In genomic region chr3:2595486-2595885, GRCh38 we compare ENCODE assay signal across 19 cellular contexts.
DNase-seq lines count a peak whose midpoint lies in the region; ATAC-seq, FAIRE-seq and TF ChIP-seq lines count a peak whose summit lies in the region.
"Had no signal": no experiment of that assay in that cellular context is flagged by ENCODE, and none has a peak within 500 bp of the region (broad histone marks: within the 10 kb centered on the region; RNA-seq: fewer than 3 reads in every experiment).

No MANE protein-coding gene starts in this region.

- no peak overlapping the region for H4K8ac ChIP-seq in H9 (replicated peaks; ENCODE audit: insufficient read length, low read depth, low read length)

- TF ChIP-seq EP300 in GM12878 (IDR thresholded peaks at IDR 0.05; ENCODE audit: borderline replicate concordance in 1 of 2, control insufficient read depth in 1 of 2, low read depth in 2 of 2, low read length in 2 of 2) = no peak

- no peak overlapping the region for H3K14ac ChIP-seq in H9 (ENCODE audit: insufficient read depth, low read length)

- H4K20me1 ChIP-seq in H9 (ENCODE audit: control insufficient read depth, insufficient read depth, insufficient read length) (no peaks in the 10 kb centered on the region), GM12878 (ENCODE audit: control insufficient read depth, insufficient read depth) (no peaks in the 10 kb centered on the region), neural progenitor cell (ENCODE audit: low read depth) (no peaks in the 10 kb centered on the region)

- H3K4me2 ChIP-seq in H9 (ENCODE audit: insufficient read depth, insufficient read length, low read length) (no peak overlapping the region), GM12878 (ENCODE audit: control insufficient read depth, insufficient read depth) (no peak overlapping the region), neural progenitor cell (no peak overlapping the region)
- H3K4me2 ChIP-seq: A549 had no signal

- BruUV-seq in GM12878 (replicated peaks; lab: Mats Ljungman, UMichigan) = no TSS peak

- H2BK20ac ChIP-seq in H9 (ENCODE audit: low read depth, low read length, poor library complexity, severe bottlenecking) = no peak overlapping the region

- H2BK12ac ChIP-seq in H9 (ENCODE audit: insufficient read length, low read depth, low read length) = no peak overlapping the region

- in situ Hi-C loops in GM12878 (cut with MboI) = no loop called here

- H3K4me1 ChIP-seq in H9 (ENCODE audit: insufficient read depth, low read length) = no peaks in the 10 kb centered on the region
- H3K4me1 ChIP-seq in GM12878 (ENCODE audit: control insufficient read depth, insufficient read depth, low read length) = no peaks in the 10 kb centered on the region
- no peaks in the 10 kb centered on the region for H3K4me1 ChIP-seq in neural progenitor cell
- H3K4me1 ChIP-seq: A549 had no signal

- WGBS in H9 (ENCODE audit: extremely low coverage, insufficient read length, low lambda C conversion rate) = no CpG with 5 or more reads among the region's 4 CpGs
- WGBS in GM12878 (ENCODE audit: insufficient coverage, insufficient replicate concordance, low lambda C conversion rate, missing lambda C conversion rate) = 11% methylated on average over 4 of the region's 4 CpGs

- FAIRE-seq in GM12878 (lab: Jason Lieb, UNC) = no peak
- FAIRE-seq: A549, D721Med, K562 had no signal

- CTCF ChIA-PET in GM12878 (lab: Yijun Ruan, JAX) = no interaction called here
- CTCF ChIA-PET in activated CD4-positive, alpha-beta memory T cell treated with anti-CD3 and anti-CD28 coated beads for 36 hours (lab: Charles Lee) = no interaction called here

- TF ChIP-seq POLR2A in GM12878 (IDR thresholded peaks at IDR 0.05; ENCODE audit: low read depth, low read length) = no peak

- DNase-seq in ELF-1 (ENCODE audit: low read depth, low spot score) = peak; percentile 1
- DNase-seq in H9 = peak; percentile 34
- DNase-seq in GM12878 (ENCODE audit: low read depth, low spot score) = no peak
- DNase-seq in neural progenitor cell (ENCODE audit: low spot score) = peak; percentile 41
- DNase-seq in GM19240 (ENCODE audit: insufficient read length, low spot score) = no peak
- no peak for DNase-seq in activated CD4-positive, alpha-beta memory T cell treated with anti-CD3 and anti-CD28 coated beads for 36 hours
- DNase-seq in naive thymus-derived CD8-positive, alpha-beta T cell = no peak
- DNase-seq: CD8-positive, alpha-beta T cell; COR-L47; DMS153; DMS79 treated with DMSO at 0.1 percent for 48 hours; EL; GDM1; GOT3 had no signal

- no peaks in the 10 kb centered on the region for H3K79me1 ChIP-seq in H9 (ENCODE audit: insufficient read depth, low read depth, low read length, poor library complexity, severe bottlenecking)

- H3K27me3 Mint-ChIP-seq in H9 (ENCODE audit: low read depth) = no peaks in the 10 kb centered on the region; the same call in 1 of the 2 replicates
- H3K27me3 Mint-ChIP-seq in neural progenitor cell (ENCODE audit: insufficient read depth, low read depth) = no peaks in the 10 kb centered on the region
- no peaks in the 10 kb centered on the region for H3K27me3 Mint-ChIP-seq in activated CD4-positive, alpha-beta memory T cell treated with anti-CD3 and anti-CD28 coated beads for 36 hours
- H3K27me3 Mint-ChIP-seq in naive thymus-derived CD8-positive, alpha-beta T cell = peaks cover 0 to 4% (median 0%) of the 10 kb centered on the region in 5 donors

- no peaks in the 10 kb centered on the region for H3F3A ChIP-seq in neural progenitor cell (ENCODE audit: low read depth)

- no peak overlapping the region for H3K18ac ChIP-seq in H9 (ENCODE audit: insufficient read length, low read depth, low read length)

- H3K4me1 Mint-ChIP-seq in H9 (peaks cover 3 to 9% of the 10 kb centered on the region in 2 experiments; a peak in 2 of 4 replicates), neural progenitor cell (no peaks in the 10 kb centered on the region)
- H3K4me1 Mint-ChIP-seq in activated CD4-positive, alpha-beta memory T cell treated with anti-CD3 and anti-CD28 coated beads for 36 hours (ENCODE audit: low read depth) = no peaks in the 10 kb centered on the region
- H3K4me1 Mint-ChIP-seq in naive thymus-derived CD8-positive, alpha-beta T cell = no peaks in the 10 kb centered on the region
- H3K4me1 Mint-ChIP-seq: CD14-positive monocyte had no signal

- TF ChIP-seq CTCF in H9 (conservative IDR thresholded peaks at IDR 0.05) (peak; percentile 65), GM12878 (IDR thresholded peaks at IDR 0.05 in 2 of 3, conservative IDR thresholded peaks at IDR 0.05 in 1 of 3; ENCODE audit: control insufficient read depth in 2 of 3, extremely low read depth in 1 of 3, insufficient read depth in 1 of 3, low read depth in 3 of 3, low read length in 3 of 3) (no peak; a peak in 1 of 6 replicates), neural progenitor cell (IDR thresholded peaks at IDR 0.05) (peak; percentile 56)

- H3K36me3 Mint-ChIP-seq in H9 (ENCODE audit: insufficient read depth in 1 of 3, low read depth in 3 of 3) (no peaks in the 10 kb centered on the region; a peak in 1 of 7 replicates), neural progenitor cell (no peaks in the 10 kb centered on the region)
- no peaks in the 10 kb centered on the region for H3K36me3 Mint-ChIP-seq in activated CD4-positive, alpha-beta memory T cell treated with anti-CD3 and anti-CD28 coated beads for 36 hours
- no peaks in the 10 kb centered on the region for H3K36me3 Mint-ChIP-seq in naive thymus-derived CD8-positive, alpha-beta T cell
- H3K36me3 Mint-ChIP-seq: CD14-positive monocyte; CD8-positive, alpha-beta T cell had no signal

- H3K23ac ChIP-seq in H9 (ENCODE audit: insufficient read length, low read depth, low read length) = no peak overlapping the region

- H3K9me3 Mint-ChIP-seq in H9 = no peaks in the 10 kb centered on the region
- H3K9me3 Mint-ChIP-seq in neural progenitor cell = no peaks in the 10 kb centered on the region
- H3K9me3 Mint-ChIP-seq in activated CD4-positive, alpha-beta memory T cell treated with anti-CD3 and anti-CD28 coated beads for 36 hours = no peaks in the 10 kb centered on the region
- peaks cover 0 to 3% (median 0%) of the 10 kb centered on the region in 9 donors for H3K9me3 Mint-ChIP-seq in naive thymus-derived CD8-positive, alpha-beta T cell

- no peaks in the 10 kb centered on the region for H3K36me3 ChIP-seq in GM12878 (ENCODE audit: control insufficient read depth in 2 of 2, insufficient read depth in 2 of 2, low read length in 1 of 2)
- no peaks in the 10 kb centered on the region for H3K36me3 ChIP-seq in neural progenitor cell

- no peak overlapping the region for H4K5ac ChIP-seq in H9 (ENCODE audit: insufficient read length, low read depth, low read length)

- H2BK15ac ChIP-seq in H9 (ENCODE audit: low read depth, low read length) = no peak overlapping the region

- no peak overlapping the region for H2AK5ac ChIP-seq in H9 (ENCODE audit: insufficient read length, low read length)

- RAD21 ChIA-PET in GM12878 (lab: Charles Lee; ENCODE audit: unreplicated experiment) = no interaction called here

- 0 out of 2 replicates have a peak, but pooled peaks have one; percentile 22 for TF ChIP-seq RAD21 in GM12878 (IDR thresholded peaks at IDR 0.05; ENCODE audit: insufficient read depth, low read depth, low read length)

- POLR2A ChIA-PET in GM12878 (lab: Charles Lee) = no interaction called here
- POLR2A ChIA-PET in activated CD4-positive, alpha-beta memory T cell treated with anti-CD3 and anti-CD28 coated beads for 36 hours (lab: Charles Lee) = no interaction called here
- POLR2A ChIA-PET in naive thymus-derived CD8-positive, alpha-beta T cell (lab: Charles Lee) = no interaction called here

- H3K4me3 ChIP-seq in GM12878 (no peak overlapping the region), neural progenitor cell (no peak overlapping the region)
- H3K4me3 ChIP-seq: A549, K562 had no signal

- SMC1A ChIA-PET in GM12878 (lab: Charles Lee; ENCODE audit: uncharacterized antibody, unreplicated experiment) = no interaction called here

- no peak overlapping the region for H3K27ac Mint-ChIP-seq in H9
- no peak overlapping the region for H3K27ac Mint-ChIP-seq in neural progenitor cell
- H3K27ac Mint-ChIP-seq in activated CD4-positive, alpha-beta memory T cell treated with anti-CD3 and anti-CD28 coated beads for 36 hours = no peak overlapping the region
- no peak overlapping the region for H3K27ac Mint-ChIP-seq in naive thymus-derived CD8-positive, alpha-beta T cell
- H3K27ac Mint-ChIP-seq: CD14-positive monocyte; CD8-positive, alpha-beta T cell had no signal

- H3K23me2 ChIP-seq in H9 (ENCODE audit: insufficient read length, low read depth, low read length, poor library complexity, severe bottlenecking) = no peaks in the 10 kb centered on the region

- H3K9ac ChIP-seq in H9 (ENCODE audit: extremely low read depth, insufficient read length, low read length) = no peak overlapping the region
- H3K9ac ChIP-seq in GM12878 (ENCODE audit: control insufficient read depth, insufficient read depth, low read length) = no peak overlapping the region
- H3K9ac ChIP-seq in neural progenitor cell = no peak overlapping the region

- H2AFZ ChIP-seq in H9 (ENCODE audit: low read length) = no peak overlapping the region
- no peak overlapping the region for H2AFZ ChIP-seq in GM12878 (ENCODE audit: control insufficient read depth, low read depth, low read length)
- H2AFZ ChIP-seq in neural progenitor cell (replicated peaks) = no peak overlapping the region

- H3K9me3 ChIP-seq in H9 (ENCODE audit: control insufficient read depth, low read depth, low read length) = no peaks in the 10 kb centered on the region
- no peaks in the 10 kb centered on the region; the same call in 2 of the 3 replicates for H3K9me3 ChIP-seq in GM12878 (replicated peaks; ENCODE audit: control insufficient read depth, insufficient read depth, low read length)
- no peaks in the 10 kb centered on the region for H3K9me3 ChIP-seq in neural progenitor cell (ENCODE audit: low read depth)
- H3K9me3 ChIP-seq: A549 had no signal

- H3K4ac ChIP-seq in H9 (ENCODE audit: low read depth, low read length) = no peak overlapping the region

- no peak overlapping the region for H2BK5ac ChIP-seq in H9 (ENCODE audit: insufficient read length, low read length)

- H3T11ph ChIP-seq in H9 (ENCODE audit: low read length) = no peak overlapping the region

- H3K4me3 Mint-ChIP-seq in H9 (no peak overlapping the region), neural progenitor cell (no peak overlapping the region)
- no peak overlapping the region for H3K4me3 Mint-ChIP-seq in activated CD4-positive, alpha-beta memory T cell treated with anti-CD3 and anti-CD28 coated beads for 36 hours
- no peak overlapping the region for H3K4me3 Mint-ChIP-seq in naive thymus-derived CD8-positive, alpha-beta T cell
- H3K4me3 Mint-ChIP-seq: CD14-positive monocyte; CD8-positive, alpha-beta T cell had no signal

- H4K91ac ChIP-seq in H9 (ENCODE audit: insufficient read length, low read depth, low read length) = no peak overlapping the region

- H3K56ac ChIP-seq in H9 (ENCODE audit: insufficient read length, low read depth, low read length) = no peak overlapping the region

- H3K79me2 ChIP-seq in H9 (ENCODE audit: insufficient read depth, low read length) = no peaks in the 10 kb centered on the region
- H3K79me2 ChIP-seq in GM12878 (ENCODE audit: control insufficient read depth, insufficient read depth, low read length) = no peaks in the 10 kb centered on the region
- no peaks in the 10 kb centered on the region for H3K79me2 ChIP-seq in neural progenitor cell (ENCODE audit: low read depth)

- H3K27ac ChIP-seq in H9 (ENCODE audit: insufficient read length, low read depth, low read length) = no peak overlapping the region
- H3K27ac ChIP-seq in GM12878 (ENCODE audit: control insufficient read depth, insufficient read depth) = no peak overlapping the region
- H3K27ac ChIP-seq in neural progenitor cell = no peak overlapping the region
- H3K27ac ChIP-seq: A549 had no signal

- intact Hi-C loops in GM12878 (cut with micrococcal nuclease; ENCODE audit: unreplicated experiment) = no loop called here
- intact Hi-C loops in activated CD4-positive, alpha-beta memory T cell treated with anti-CD3 and anti-CD28 coated beads for 36 hours (cut with micrococcal nuclease) = no loop called here

- ATAC-seq in GM12878 = no peak
- ATAC-seq in naive thymus-derived CD8-positive, alpha-beta T cell = no peak
- ATAC-seq: A549; CD8-positive, alpha-beta T cell; HCT116; K562 had no signal

- no peak overlapping the region for H2BK120ac ChIP-seq in H9 (ENCODE audit: low read depth, low read length, poor library complexity, severe bottlenecking)

- H3K27me3 ChIP-seq in H9 (ENCODE audit: insufficient read depth, low read length) (no peaks in the 10 kb centered on the region), GM12878 (replicated peaks in 1 of 2; ENCODE audit: control insufficient read depth in 2 of 2, insufficient read depth in 2 of 2, low read length in 1 of 2) (no peaks in the 10 kb centered on the region), neural progenitor cell (no peaks in the 10 kb centered on the region)

Comparison
In these comparisons a context has a peak if more than half of its experiments do, and no peak if none do; other contexts are left out.
1. DNase-seq: peak in ELF-1 (single experiment), H9 (single experiment) and neural progenitor cell (single experiment); none in GM12878 (single experiment), GM19240 (single experiment), activated CD4-positive, alpha-beta memory T cell treated with anti-CD3 and anti-CD28 coated beads for 36 hours (single experiment) and naive thymus-derived CD8-positive, alpha-beta T cell (0 of 10).
2. CTCF ChIP-seq: peak in H9 (single experiment) and neural progenitor cell (single experiment); none in GM12878 (0 of 3).